8 cellular contexts compared by ENCODE assay signal in genomic region chrX:140141444-140142029, GRCh38.
DNase-seq lines count a peak whose midpoint lies in the region; ATAC-seq, FAIRE-seq and TF ChIP-seq lines count a peak whose summit lies in the region.

No MANE protein-coding gene starts in this region.

- H3K27me3 Mint-ChIP-seq in T-helper 2 cell treated with Interferon-gamma antibody and Interleukin-4, amounts not matched to agents 5 μg/mL and 100 μg/mL, for 36 hours (ENCODE audit: low read depth), result no peaks in the 10 kb centered on the region

- H3K4me3 ChIP-seq in fibroblast of pulmonary artery (replicated peaks; ENCODE audit: low read depth, low read length), result no peak overlapping the region

- TF ChIP-seq CTCF in D721Med (IDR thresholded peaks at IDR 0.05; ENCODE audit: insufficient read depth, missing control alignments), result peak; percentile 50
- peak; percentile 65 for TF ChIP-seq CTCF in fibroblast of pulmonary artery (IDR thresholded peaks at IDR 0.05; ENCODE audit: low read length, missing control alignments)

- no peaks in the 10 kb centered on the region for H3K36me3 Mint-ChIP-seq in T-helper 2 cell treated with Interferon-gamma antibody and Interleukin-4, amounts not matched to agents 5 μg/mL and 100 μg/mL, for 36 hours (ENCODE audit: low read depth)

- no peak overlapping the region for H3K4me3 Mint-ChIP-seq in T-helper 2 cell treated with Interferon-gamma antibody and Interleukin-4, amounts not matched to agents 5 μg/mL and 100 μg/mL, for 36 hours

- no peak for FAIRE-seq in D721Med (lab: Jason Lieb, UNC)

- DNase-seq in D721Med (ENCODE audit: insufficient read length, low spot score), result no peak
- peak; percentile 52 for DNase-seq in HPDE6-E6E7 (ENCODE audit: extremely low spot score)
- DNase-seq in T-helper 2 cell treated with Interferon-gamma antibody and Interleukin-4, amounts not matched to agents 5 μg/mL and 100 μg/mL, for 36 hours (ENCODE audit: low spot score), result peak; percentile 3
- DNase-seq in fibroblast of pulmonary artery (ENCODE audit: low read depth), result peak; percentile 32
- DNase-seq in putamen (ENCODE audit: low spot score), result peak; percentile 3
- no peak for DNase-seq in NCI-H226

- no peaks in the 10 kb centered on the region for H3K4me1 Mint-ChIP-seq in T-helper 2 cell treated with Interferon-gamma antibody and Interleukin-4, amounts not matched to agents 5 μg/mL and 100 μg/mL, for 36 hours (ENCODE audit: low read depth)

- peak; percentile 90 for ATAC-seq in GM18868 (IDR thresholded peaks at IDR 0.05; ENCODE audit: unreplicated experiment)
- no peak for ATAC-seq in HG02623 (IDR thresholded peaks at IDR 0.05; ENCODE audit: unreplicated experiment)

- no peak overlapping the region for H3K27ac Mint-ChIP-seq in T-helper 2 cell treated with Interferon-gamma antibody and Interleukin-4, amounts not matched to agents 5 μg/mL and 100 μg/mL, for 36 hours

- no peaks in the 10 kb centered on the region for H3K9me3 Mint-ChIP-seq in T-helper 2 cell treated with Interferon-gamma antibody and Interleukin-4, amounts not matched to agents 5 μg/mL and 100 μg/mL, for 36 hours

Comparison
In these comparisons a context has a peak if more than half of its experiments do, and no peak if none do; other contexts are left out.
1. DNase-seq: peak in HPDE6-E6E7 (single experiment), T-helper 2 cell treated with Interferon-gamma antibody and Interleukin-4, amounts not matched to agents 5 μg/mL and 100 μg/mL, for 36 hours (single experiment), fibroblast of pulmonary artery (single experiment) and putamen (single experiment); none in D721Med (single experiment) and NCI-H226 (single experiment).